In the genomic region with DNA sequence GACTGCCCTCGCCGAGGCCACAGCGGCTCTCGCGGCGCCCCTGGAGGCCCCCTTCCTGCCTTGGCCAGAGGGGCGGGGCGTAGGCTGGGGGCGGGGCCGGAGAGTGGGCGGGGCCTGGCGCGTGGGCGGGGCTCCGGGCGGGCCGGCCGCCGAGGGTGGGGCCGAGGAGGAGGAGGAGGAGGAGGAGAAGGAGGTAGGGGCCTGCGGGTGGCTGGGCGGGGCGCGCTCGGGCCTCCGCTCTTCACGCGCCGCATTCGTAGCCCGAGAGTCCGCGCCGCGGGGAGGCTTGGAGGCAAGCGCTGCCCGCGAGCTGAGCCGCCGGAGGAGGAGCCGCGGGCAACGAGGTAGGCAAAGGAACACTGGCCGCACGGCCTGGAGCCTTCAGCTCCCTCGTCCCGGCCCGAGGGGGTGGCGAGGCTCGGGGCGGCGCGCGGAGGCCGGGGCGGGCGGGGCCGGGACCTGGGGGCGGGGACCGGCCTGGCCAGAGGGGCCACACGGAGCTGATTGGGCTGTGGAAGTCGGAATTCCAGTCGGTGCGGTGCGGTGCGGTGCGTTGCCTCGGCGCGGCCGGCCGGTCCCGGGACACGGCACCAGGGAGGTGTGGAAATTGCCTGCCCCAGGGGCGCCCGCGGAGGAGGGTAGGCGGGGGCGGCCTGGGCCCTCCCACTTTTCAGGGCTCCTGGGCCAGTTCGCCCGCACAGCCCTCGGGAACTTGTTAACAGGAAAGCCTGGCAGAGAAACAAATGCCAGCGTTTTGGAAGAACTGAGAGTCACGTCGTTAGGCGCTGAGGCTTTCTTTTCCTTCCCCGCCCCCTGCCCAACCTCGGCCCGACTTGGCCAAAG, we compare ENCODE assay signal across 8 cellular contexts. TPM values are rescaled to one million over a fixed set of nuclear protein-coding genes. Genes with fewer than 3 reads are reported as not detected.
A peak's percentile ranks its signal among the peaks of the same experiment; 100 is the strongest.
DNase-seq lines count a peak whose midpoint lies in the region; ATAC-seq, FAIRE-seq and TF ChIP-seq lines count a peak whose summit lies in the region.

A gene with protein sequence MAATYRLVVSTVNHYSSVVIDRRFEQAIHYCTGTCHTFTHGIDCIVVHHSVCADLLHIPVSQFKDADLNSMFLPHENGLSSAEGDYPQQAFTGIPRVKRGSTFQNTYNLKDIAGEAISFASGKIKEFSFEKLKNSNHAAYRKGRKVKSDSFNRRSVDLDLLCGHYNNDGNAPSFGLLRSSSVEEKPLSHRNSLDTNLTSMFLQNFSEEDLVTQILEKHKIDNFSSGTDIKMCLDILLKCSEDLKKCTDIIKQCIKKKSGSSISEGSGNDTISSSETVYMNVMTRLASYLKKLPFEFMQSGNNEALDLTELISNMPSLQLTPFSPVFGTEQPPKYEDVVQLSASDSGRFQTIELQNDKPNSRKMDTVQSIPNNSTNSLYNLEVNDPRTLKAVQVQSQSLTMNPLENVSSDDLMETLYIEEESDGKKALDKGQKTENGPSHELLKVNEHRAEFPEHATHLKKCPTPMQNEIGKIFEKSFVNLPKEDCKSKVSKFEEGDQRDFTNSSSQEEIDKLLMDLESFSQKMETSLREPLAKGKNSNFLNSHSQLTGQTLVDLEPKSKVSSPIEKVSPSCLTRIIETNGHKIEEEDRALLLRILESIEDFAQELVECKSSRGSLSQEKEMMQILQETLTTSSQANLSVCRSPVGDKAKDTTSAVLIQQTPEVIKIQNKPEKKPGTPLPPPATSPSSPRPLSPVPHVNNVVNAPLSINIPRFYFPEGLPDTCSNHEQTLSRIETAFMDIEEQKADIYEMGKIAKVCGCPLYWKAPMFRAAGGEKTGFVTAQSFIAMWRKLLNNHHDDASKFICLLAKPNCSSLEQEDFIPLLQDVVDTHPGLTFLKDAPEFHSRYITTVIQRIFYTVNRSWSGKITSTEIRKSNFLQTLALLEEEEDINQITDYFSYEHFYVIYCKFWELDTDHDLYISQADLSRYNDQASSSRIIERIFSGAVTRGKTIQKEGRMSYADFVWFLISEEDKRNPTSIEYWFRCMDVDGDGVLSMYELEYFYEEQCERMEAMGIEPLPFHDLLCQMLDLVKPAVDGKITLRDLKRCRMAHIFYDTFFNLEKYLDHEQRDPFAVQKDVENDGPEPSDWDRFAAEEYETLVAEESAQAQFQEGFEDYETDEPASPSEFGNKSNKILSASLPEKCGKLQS (N-terminal part only) (plus strand): TSS at position 223 of the 843 bp plus-strand sequence. CDS start 35,771 bp downstream, outside the sequence.

- H3K27ac Mint-ChIP-seq in WTC11 = peak within 1 kb of the TSS; percentile 89

- H3K4me2 ChIP-seq in skeletal muscle satellite cell (ENCODE audit: low read length) = peak within 1 kb of the TSS; percentile 91

- H3K9me3 ChIP-seq in iPS-20b (ENCODE audit: insufficient read depth, low read depth, low read length) (no peaks in the 10 kb centered on the region), skeletal muscle satellite cell (replicated peaks; ENCODE audit: low read length) (no peaks in the 10 kb centered on the region)

- H3K9me3 Mint-ChIP-seq in WTC11 = peaks cover 19% of the 10 kb centered on the region

- H3K36me3 ChIP-seq in bronchial epithelial cell (ENCODE audit: control insufficient read depth, insufficient read depth, low read length) (no peaks in the 10 kb centered on the region), iPS-20b (ENCODE audit: insufficient read depth, low read depth, low read length) (no peaks in the 10 kb centered on the region), skeletal muscle satellite cell (ENCODE audit: insufficient read depth, low read length) (no peaks in the 10 kb centered on the region)

- H3K27me3 Mint-ChIP-seq in WTC11 (ENCODE audit: low read depth) = no peaks in the 10 kb centered on the region

- H3K27ac ChIP-seq in iPS-20b (ENCODE audit: low read length) = peak within 1 kb of the TSS; percentile 22

- H3K9ac ChIP-seq in iPS-20b (ENCODE audit: low read depth, low read length) = peak within 1 kb of the TSS; percentile 95
- H3K9ac ChIP-seq in skeletal muscle satellite cell (ENCODE audit: low read depth, low read length) = peak within 1 kb of the TSS; percentile 89

- POLR2A ChIA-PET in WTC11 (lab: Charles Lee) = interaction anchor here (0.7 to 2.1 kb wide), 3 partner anchors 25 to 41 kb away, joined by 3 to 5 read pairs (median 3); no protein-coding TSS in a partner anchor

- DNase-seq in GM12891 (ENCODE audit: insufficient read length, low spot score) = peak; percentile 71
- DNase-seq in NCI-H2081 (lab: John Stamatoyannopoulos, UW) = peak; percentile 79 to 81
- DNase-seq in WTC11 (ENCODE audit: low spot score) = peak; percentile 93
- DNase-seq in bronchial epithelial cell (ENCODE audit: low read depth) = peak; percentile 70

- peak within 1 kb of the TSS; percentile 66 for H3K4me3 ChIP-seq in bronchial epithelial cell (ENCODE audit: low read depth, low read length)
- peak within 1 kb of the TSS; percentile 92 for H3K4me3 ChIP-seq in iPS-20b (ENCODE audit: low read length)
- H3K4me3 ChIP-seq in skeletal muscle satellite cell (ENCODE audit: low read length) = peak within 1 kb of the TSS; percentile 83

- TF ChIP-seq POLR2A in GM12891 (IDR thresholded peaks at IDR 0.05; ENCODE audit: low read depth, low read length) = no peak

- peak within 1 kb of the TSS; percentile 84 for H3K4me3 Mint-ChIP-seq in WTC11

- no peaks in the 10 kb centered on the region for H3K27me3 ChIP-seq in bronchial epithelial cell (ENCODE audit: control insufficient read depth, insufficient read depth, low read length)
- no peaks in the 10 kb centered on the region for H3K27me3 ChIP-seq in iPS-20b (ENCODE audit: insufficient read depth, low read length)
- H3K27me3 ChIP-seq in skeletal muscle satellite cell (ENCODE audit: control insufficient read depth, insufficient read depth, low read length) = no peaks in the 10 kb centered on the region

- peak; percentile 16 for FAIRE-seq in GM12891 (lab: Jason Lieb, UNC)
- FAIRE-seq in bronchial epithelial cell (lab: Jason Lieb, UNC) = no peak

- peak; percentile 70 for ATAC-seq in HG02884 (IDR thresholded peaks at IDR 0.05; ENCODE audit: unreplicated experiment)
- peak; percentile 83 for ATAC-seq in WTC11
- ATAC-seq in GM18870 (IDR thresholded peaks at IDR 0.05; ENCODE audit: unreplicated experiment) = no peak

- peaks cover 50% of the 10 kb centered on the region for H3K4me1 Mint-ChIP-seq in WTC11

- peaks cover 24% of the 10 kb centered on the region for H3K36me3 Mint-ChIP-seq in WTC11

- no peak for TF ChIP-seq CTCF in WTC11 (IDR thresholded peaks at IDR 0.05)
- TF ChIP-seq CTCF in bronchial epithelial cell (IDR thresholded peaks at IDR 0.05; ENCODE audit: insufficient read depth, low read length, severe bottlenecking) = no peak

- peaks cover 25% of the 10 kb centered on the region for H3K4me1 ChIP-seq in iPS-20b (ENCODE audit: insufficient read depth, low read length)
- H3K4me1 ChIP-seq in skeletal muscle satellite cell (ENCODE audit: control insufficient read depth, insufficient read depth, low read length) = peaks cover 27% of the 10 kb centered on the region

- CTCF ChIA-PET in WTC11 (lab: Charles Lee) = interaction anchor here (0.9 to 4.1 kb wide), 7 partner anchors 9 to 787 kb away, joined by 3 to 27 read pairs (median 4); a partner anchor contains a TSS

TF ChIP-seq in GM12891, 5 proteins besides CTCF, POLR2A, EP300 and RAD21:
- TF ChIP-seq TAF1 (IDR thresholded peaks at IDR 0.05; ENCODE audit: low read depth, low read length) (no peak), SPI1 (IDR thresholded peaks at IDR 0.05; ENCODE audit: low read depth, low read length) (no peak), POU2F2 (IDR thresholded peaks at IDR 0.05; ENCODE audit: low read depth, low read length) (no peak), PAX5 (IDR thresholded peaks at IDR 0.05; ENCODE audit: insufficient read depth, low read length, severe bottlenecking) (no peak), POLR2AphosphoS5 (IDR thresholded peaks at IDR 0.05; ENCODE audit: low read depth, low read length) (no peak)

TF ChIP-seq in WTC11, 78 proteins besides CTCF, POLR2A, EP300 and RAD21 (continues in another document):
- TF ChIP-seq SMAD4 (CRISPR knock-in tag; IDR thresholded peaks at IDR 0.05) (no peak), TP53 (CRISPR knock-in tag; IDR thresholded peaks at IDR 0.05) (peak; percentile 43; the same call in 1 of the 2 replicates), IRF2 (CRISPR knock-in tag; IDR thresholded peaks at IDR 0.05; ENCODE audit: borderline replicate concordance, low read depth) (no peak), NFE2L1 (CRISPR knock-in tag; IDR thresholded peaks at IDR 0.05) (0 out of 2 replicates have a peak, but pooled peaks have one; percentile 44), MYBL2 (CRISPR knock-in tag; IDR thresholded peaks at IDR 0.05) (peak; percentile 45; the same call in 1 of the 2 replicates)
- TF ChIP-seq, protein P1, sequence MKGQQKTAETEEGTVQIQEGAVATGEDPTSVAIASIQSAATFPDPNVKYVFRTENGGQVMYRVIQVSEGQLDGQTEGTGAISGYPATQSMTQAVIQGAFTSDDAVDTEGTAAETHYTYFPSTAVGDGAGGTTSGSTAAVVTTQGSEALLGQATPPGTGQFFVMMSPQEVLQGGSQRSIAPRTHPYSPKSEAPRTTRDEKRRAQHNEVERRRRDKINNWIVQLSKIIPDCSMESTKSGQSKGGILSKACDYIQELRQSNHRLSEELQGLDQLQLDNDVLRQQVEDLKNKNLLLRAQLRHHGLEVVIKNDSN (CRISPR knock-in tag; IDR thresholded peaks at IDR 0.05) = no peak

RNA-seq across cellular contexts. Expression of the gene that starts here (rescaled TPM):
- 0.10 TPM for polyA plus RNA-seq in GM12891 (2012; ENCODE audit: low read depth, missing spikeins)
- 12.1 to 13.1 TPM (median 12.9 TPM) in 3 replicates for total RNA-seq in WTC11 (2021)
- total RNA-seq in bronchial epithelial cell = 4.2 and 6.1 TPM in 2 replicates
- total RNA-seq in skeletal muscle satellite cell (2012; rRNA removed) = 13.5 and 14.7 TPM in 2 replicates
